14 cellular contexts compared by ENCODE assay signal in genomic region chr10:3425261-3425660, GRCh38.
"Had no signal": no experiment of that assay in that cellular context is flagged by ENCODE, and none has a peak within 500 bp of the region (broad histone marks: within the 10 kb centered on the region; RNA-seq: fewer than 3 reads in every experiment).

No MANE protein-coding gene starts in this region.

- H3K36me3 ChIP-seq: esophagus muscularis mucosa, lower lobe of right lung, neutrophil had no signal

- H3K4me3 ChIP-seq: esophagus muscularis mucosa had no signal

- H3K27ac ChIP-seq: lower lobe of right lung, neutrophil had no signal

- ATAC-seq: activated naive CD8-positive, alpha-beta T cell treated with anti-CD3 and anti-CD28 coated beads, Interleukin-2, amount 50 U/mL, for 24 hours; activated T-helper 17 cell treated with anti-CD3 and anti-CD28 coated beads, Interleukin-2, amount 50 U/mL, for 72 hours; natural killer cell had no signal

- H3K9me3 ChIP-seq: esophagus muscularis mucosa, lower lobe of right lung, neutrophil had no signal

- DNase-seq: activated B cell treated with CpG ODN at 0.5 μM for 24 hours; activated CD4-positive, alpha-beta memory T cell treated with anti-CD3 and anti-CD28 coated beads for 36 hours; activated CD4-positive, alpha-beta T cell treated with anti-CD3 and anti-CD28 coated beads for 4 hours; activated naive CD4-positive, alpha-beta T cell treated with anti-CD3 and anti-CD28 coated beads for 36 hours; activated naive CD8-positive, alpha-beta T cell treated with anti-CD3 and anti-CD28 coated beads, Interleukin-2, amount 50 U/mL, for 24 hours; anterior cingulate cortex; effector CD4-positive, alpha-beta T cell; lower lobe of right lung; natural killer cell; stimulated activated CD4-positive, alpha-beta T cell treated with anti-CD3 and anti-CD28 coated beads, Interleukin-4, amount 100 ng/mL, for 4 hours had no signal

- FAIRE-seq: TTC549 had no signal

- H3K27me3 ChIP-seq: esophagus muscularis mucosa had no signal
